In the genomic region with DNA sequence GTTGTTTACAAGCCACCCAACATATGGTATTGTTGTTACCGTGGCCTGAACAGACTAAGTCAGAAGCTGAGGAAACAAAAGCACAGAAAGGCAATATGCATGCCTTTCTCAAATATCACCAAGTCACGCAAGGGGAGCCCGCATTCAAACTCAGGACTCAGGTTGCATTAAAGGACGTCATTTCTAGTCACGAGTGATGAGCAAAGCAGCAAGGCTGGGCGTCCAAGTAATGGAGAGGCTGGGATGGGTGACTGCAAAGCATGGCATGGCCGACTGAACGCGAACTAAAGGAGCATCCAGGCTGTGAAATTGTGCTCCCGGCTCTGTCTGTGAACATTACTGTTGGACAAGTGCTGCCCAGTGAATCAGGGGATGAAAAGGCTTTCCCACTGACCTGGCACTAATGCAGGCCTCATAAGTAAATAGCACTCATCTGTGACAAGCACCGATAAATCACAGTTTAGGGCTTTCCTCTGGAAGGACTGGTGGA, we compare ENCODE assay signal across 16 cellular contexts.
DNase-seq lines count a peak whose midpoint lies in the region; ATAC-seq, FAIRE-seq and TF ChIP-seq lines count a peak whose summit lies in the region.
"Had no signal": no experiment of that assay in that cellular context is flagged by ENCODE, and none has a peak within 500 bp of the region (broad histone marks: within the 10 kb centered on the region; RNA-seq: fewer than 3 reads in every experiment).

No MANE protein-coding gene starts in this region.

- WGBS in neuronal stem cell (ENCODE audit: extremely low coverage in 2 of 2, insufficient read length in 2 of 2, insufficient replicate concordance in 1 of 2), 2 donors, result no CpG with 5 or more reads among the region's 11 CpGs
- WGBS in tibial nerve, 2 donors, result 77 to 81% methylated on average over 11 of the region's 11 CpGs

- H3K4me1 Mint-ChIP-seq in astrocyte (ENCODE audit: low read depth, unreplicated experiment), result peaks cover 16% of the 10 kb centered on the region
- H3K4me1 Mint-ChIP-seq in CD8-positive, alpha-beta memory T cell, result no peaks in the 10 kb centered on the region
- H3K4me1 Mint-ChIP-seq: B cell, immature natural killer cell had no signal

- H3K27me3 ChIP-seq in astrocyte (ENCODE audit: insufficient read depth, low read length) (no peaks in the 10 kb centered on the region), neuronal stem cell (ENCODE audit: control insufficient read depth in 3 of 3, insufficient read depth in 3 of 3, low read depth in 1 of 3, low read length in 3 of 3) (no peaks in the 10 kb centered on the region), tibial nerve (no peaks in the 10 kb centered on the region)
- no peaks in the 10 kb centered on the region for H3K27me3 ChIP-seq in CD8-positive, alpha-beta memory T cell (ENCODE audit: insufficient read depth, low read length, poor library complexity, severe bottlenecking)
- H3K27me3 ChIP-seq: foreskin keratinocyte, right lobe of liver had no signal

- H3K27me3 Mint-ChIP-seq in astrocyte (ENCODE audit: low read depth, unreplicated experiment), result no peaks in the 10 kb centered on the region
- peaks cover 3 to 9% of the 10 kb centered on the region in 2 donors for H3K27me3 Mint-ChIP-seq in CD8-positive, alpha-beta memory T cell

- H2BK15ac ChIP-seq in neuronal stem cell (ENCODE audit: low read length), result no peak overlapping the region

- no peak overlapping the region for H2BK120ac ChIP-seq in neuronal stem cell (ENCODE audit: low read depth, low read length)

- CTCF ChIA-PET in CD8-positive, alpha-beta memory T cell (lab: Charles Lee), result no interaction called here

- H3K4ac ChIP-seq in neuronal stem cell (ENCODE audit: low read length), result no peak overlapping the region

- TF ChIP-seq CTCF in astrocyte (IDR thresholded peaks at IDR 0.05; ENCODE audit: insufficient read depth, low read depth, low read length) (no peak), mucosa of descending colon (IDR thresholded peaks at IDR 0.05) (no peak), tibial nerve (IDR thresholded peaks at IDR 0.05) (no peak)

- FAIRE-seq in astrocyte (lab: Jason Lieb, UNC), result no peak

- H3K27ac Mint-ChIP-seq in astrocyte (ENCODE audit: unreplicated experiment), result no peak overlapping the region
- no peak overlapping the region for H3K27ac Mint-ChIP-seq in CD8-positive, alpha-beta memory T cell
- H3K27ac Mint-ChIP-seq: B cell; immature natural killer cell; T-helper 2 cell treated with Interferon-gamma antibody and Interleukin-4, amounts not matched to agents 5 μg/mL and 100 μg/mL, for 36 hours had no signal

- H3K36me3 ChIP-seq in astrocyte (ENCODE audit: insufficient read depth, low read length), result no peaks in the 10 kb centered on the region
- H3K36me3 ChIP-seq in neuronal stem cell (replicated peaks in 1 of 2; ENCODE audit: control insufficient read depth in 2 of 2, insufficient read depth in 2 of 2, low read length in 2 of 2), result no peaks in the 10 kb centered on the region
- H3K36me3 ChIP-seq in mucosa of descending colon (ENCODE audit: low read depth), result no peaks in the 10 kb centered on the region
- H3K36me3 ChIP-seq in tibial nerve, result no peaks in the 10 kb centered on the region
- H3K36me3 ChIP-seq in CD8-positive, alpha-beta memory T cell (ENCODE audit: insufficient read depth, low read length), result no peaks in the 10 kb centered on the region
- H3K36me3 ChIP-seq: right lobe of liver had no signal

- H2BK12ac ChIP-seq in neuronal stem cell (ENCODE audit: low read length), result no peak overlapping the region

- no peak overlapping the region for H2AFZ ChIP-seq in astrocyte (ENCODE audit: low read depth, low read length)
- peak overlapping the region; percentile 80 for H2AFZ ChIP-seq in neuronal stem cell (ENCODE audit: low read length)

- no peak for TF ChIP-seq POLR2A in tibial nerve (IDR thresholded peaks at IDR 0.05)

- TF ChIP-seq EP300 in tibial nerve (IDR thresholded peaks at IDR 0.05), result no peak

- H3K79me1 ChIP-seq in neuronal stem cell (ENCODE audit: low read depth, low read length), result no peaks in the 10 kb centered on the region

- no peaks in the 10 kb centered on the region for H3K9me3 Mint-ChIP-seq in astrocyte (ENCODE audit: unreplicated experiment)
- no peaks in the 10 kb centered on the region for H3K9me3 Mint-ChIP-seq in CD8-positive, alpha-beta memory T cell
- H3K9me3 Mint-ChIP-seq: T-helper 2 cell treated with Interferon-gamma antibody and Interleukin-4, amounts not matched to agents 5 μg/mL and 100 μg/mL, for 36 hours had no signal

- no peak overlapping the region for H3K18ac ChIP-seq in neuronal stem cell (ENCODE audit: low read length)

- H3K4me2 ChIP-seq in astrocyte (ENCODE audit: low read length), result peak overlapping the region; percentile 50
- no peak overlapping the region for H3K4me2 ChIP-seq in neuronal stem cell (ENCODE audit: insufficient read depth, low read length, poor library complexity, severe bottlenecking)

- H3K9me3 ChIP-seq in astrocyte (ENCODE audit: insufficient read depth, low read depth, low read length) (no peaks in the 10 kb centered on the region), neuronal stem cell (replicated peaks in 1 of 2; ENCODE audit: control insufficient read depth in 2 of 2, insufficient read depth in 1 of 2, low read depth in 1 of 2, low read length in 2 of 2) (no peaks in the 10 kb centered on the region), mucosa of descending colon (no peaks in the 10 kb centered on the region), tibial nerve (no peaks in the 10 kb centered on the region)
- H3K9me3 ChIP-seq in CD8-positive, alpha-beta memory T cell (ENCODE audit: low read length), result no peaks in the 10 kb centered on the region
- H3K9me3 ChIP-seq: right lobe of liver had no signal

- peaks cover 8% of the 10 kb centered on the region for H4K20me1 ChIP-seq in astrocyte (ENCODE audit: insufficient read depth, low read length)

- no peak overlapping the region for H2BK5ac ChIP-seq in neuronal stem cell (ENCODE audit: low read length)

- peak; percentile 69 for DNase-seq in G401 (ENCODE audit: low spot score)
- DNase-seq in NCI-H2171 (lab: John Stamatoyannopoulos, UW), result peak; percentile 59
- peak; percentile 90 for DNase-seq in astrocyte (ENCODE audit: low read depth)
- DNase-seq in neuronal stem cell (ENCODE audit: low spot score), result peak; percentile 35
- DNase-seq in mucosa of descending colon, result no peak
- no peak for DNase-seq in tibial nerve (ENCODE audit: low spot score in 2 of 2)
- no peak for DNase-seq in CD8-positive, alpha-beta memory T cell
- no peak for DNase-seq in stimulated activated naive CD4-positive, alpha-beta T cell (lab: John Stamatoyannopoulos, UW)
- DNase-seq: activated CD4-positive, alpha-beta T cell treated with anti-CD3 and anti-CD28 coated beads, Interleukin-2, amount 50 U/mL, for 48 hours; foreskin keratinocyte; GDM1; immature natural killer cell; right lobe of liver had no signal

- peaks cover 7% of the 10 kb centered on the region for H3K79me2 ChIP-seq in astrocyte (ENCODE audit: insufficient read depth, low read length)

- H3K27ac ChIP-seq in astrocyte (ENCODE audit: low read depth, low read length), result peak overlapping the region; percentile 66
- H3K27ac ChIP-seq in neuronal stem cell (replicated peaks; ENCODE audit: low read length), result peak overlapping the region; percentile 24
- H3K27ac ChIP-seq in tibial nerve, result no peak overlapping the region
- H3K27ac ChIP-seq in CD8-positive, alpha-beta memory T cell (ENCODE audit: low read depth, low read length), result no peak overlapping the region
- H3K27ac ChIP-seq: foreskin keratinocyte, right lobe of liver had no signal

- no peak overlapping the region for H4K8ac ChIP-seq in neuronal stem cell (ENCODE audit: low read depth, low read length)

- H3K9ac ChIP-seq in astrocyte (ENCODE audit: low read length) (peak overlapping the region; percentile 67), neuronal stem cell (ENCODE audit: low read depth, low read length, poor library complexity) (no peak overlapping the region)

- ATAC-seq in mucosa of descending colon, result no peak
- ATAC-seq: foreskin keratinocyte, HCT116, right lobe of liver had no signal

- intact Hi-C loops in mucosa of descending colon (cut with DNase I, micrococcal nuclease), result no loop called here

- no peak overlapping the region for H3K14ac ChIP-seq in neuronal stem cell (ENCODE audit: low read length)

- POLR2A ChIA-PET in CD8-positive, alpha-beta memory T cell (lab: Charles Lee), result no interaction called here

- H3K4me3 Mint-ChIP-seq in astrocyte (ENCODE audit: unreplicated experiment), result no peak overlapping the region
- no peak overlapping the region for H3K4me3 Mint-ChIP-seq in CD8-positive, alpha-beta memory T cell
- H3K4me3 Mint-ChIP-seq: B cell; immature natural killer cell; T-helper 2 cell treated with Interferon-gamma antibody and Interleukin-4, amounts not matched to agents 5 μg/mL and 100 μg/mL, for 36 hours had no signal

- H3K4me1 ChIP-seq in astrocyte (ENCODE audit: insufficient read depth, low read length) (peaks cover 21% of the 10 kb centered on the region), neuronal stem cell (ENCODE audit: control insufficient read depth in 2 of 2, insufficient read depth in 1 of 2, low read depth in 1 of 2, low read length in 2 of 2) (peaks cover 11% of the 10 kb centered on the region in 2 donors), mucosa of descending colon (ENCODE audit: low read depth) (no peaks in the 10 kb centered on the region), tibial nerve (no peaks in the 10 kb centered on the region)
- H3K4me1 ChIP-seq in CD8-positive, alpha-beta memory T cell (ENCODE audit: insufficient read depth, low read length), result no peaks in the 10 kb centered on the region
- H3K4me1 ChIP-seq: foreskin keratinocyte, right lobe of liver had no signal

- no peak overlapping the region for H4K91ac ChIP-seq in neuronal stem cell (ENCODE audit: low read depth, low read length, poor library complexity)

- in situ Hi-C loops in G401 (cut with HindIII; ENCODE audit: low sequenced_read_pairs), result no loop called here

- no peak overlapping the region for H3K23ac ChIP-seq in neuronal stem cell (ENCODE audit: low read depth, low read length, poor library complexity)

- no peak overlapping the region for H2AK5ac ChIP-seq in neuronal stem cell (ENCODE audit: low read depth, low read length)

- H3K4me3 ChIP-seq in astrocyte (ENCODE audit: insufficient read depth, low read depth, low read length), result no peak overlapping the region
- no peak overlapping the region for H3K4me3 ChIP-seq in neuronal stem cell (ENCODE audit: low read length in 2 of 2)
- no peak overlapping the region for H3K4me3 ChIP-seq in mucosa of descending colon
- no peak overlapping the region for H3K4me3 ChIP-seq in tibial nerve
- no peak overlapping the region for H3K4me3 ChIP-seq in CD8-positive, alpha-beta memory T cell (ENCODE audit: low read length)
- H3K4me3 ChIP-seq: right lobe of liver had no signal

- H3K36me3 Mint-ChIP-seq in astrocyte (ENCODE audit: low read depth, unreplicated experiment), result no peaks in the 10 kb centered on the region
- no peaks in the 10 kb centered on the region for H3K36me3 Mint-ChIP-seq in CD8-positive, alpha-beta memory T cell
- H3K36me3 Mint-ChIP-seq: immature natural killer cell had no signal

Comparison
In these comparisons a context has a peak if more than half of its experiments do, and no peak if none do; other contexts are left out.
1. DNase-seq: peak in G401 (single experiment), NCI-H2171 (single experiment), astrocyte (single experiment) and neuronal stem cell (single experiment); none in mucosa of descending colon (0 of 3), tibial nerve (0 of 2), CD8-positive, alpha-beta memory T cell (0 of 5) and stimulated activated naive CD4-positive, alpha-beta T cell (0 of 6).
2. H3K27ac ChIP-seq: peak in astrocyte (single experiment) and neuronal stem cell (single experiment); none in tibial nerve (0 of 4) and CD8-positive, alpha-beta memory T cell (single experiment).